In the genomic region with DNA sequence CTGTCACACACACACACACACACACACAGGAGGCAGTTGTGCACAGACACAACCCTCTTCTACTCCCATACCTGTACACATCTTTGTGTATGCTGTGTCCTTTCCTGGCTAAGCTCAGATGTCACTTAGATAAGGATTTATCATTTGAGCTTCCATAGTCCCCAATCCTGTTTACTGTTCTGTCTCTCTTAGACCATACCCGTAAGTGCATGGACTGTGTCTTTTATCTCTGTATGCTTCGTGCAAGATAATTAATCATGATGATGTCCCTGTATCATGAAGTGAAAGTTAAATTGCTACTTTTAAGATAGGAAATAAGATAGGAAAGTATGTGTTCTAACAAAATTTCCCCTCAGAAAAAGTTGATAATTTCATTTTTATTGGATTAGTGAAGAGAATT, we compare ENCODE assay signal across 1 cellular context.
TF ChIP-seq lines count a peak whose summit lies in the region.

No MANE protein-coding gene starts in this region.

TF ChIP-seq in K562, 482 proteins besides CTCF, POLR2A, EP300 and RAD21:
- TF ChIP-seq MEIS2 (IDR thresholded peaks at IDR 0.05; ENCODE audit: partially characterized antibody) = peak; percentile 64
- TF ChIP-seq, protein P1, sequence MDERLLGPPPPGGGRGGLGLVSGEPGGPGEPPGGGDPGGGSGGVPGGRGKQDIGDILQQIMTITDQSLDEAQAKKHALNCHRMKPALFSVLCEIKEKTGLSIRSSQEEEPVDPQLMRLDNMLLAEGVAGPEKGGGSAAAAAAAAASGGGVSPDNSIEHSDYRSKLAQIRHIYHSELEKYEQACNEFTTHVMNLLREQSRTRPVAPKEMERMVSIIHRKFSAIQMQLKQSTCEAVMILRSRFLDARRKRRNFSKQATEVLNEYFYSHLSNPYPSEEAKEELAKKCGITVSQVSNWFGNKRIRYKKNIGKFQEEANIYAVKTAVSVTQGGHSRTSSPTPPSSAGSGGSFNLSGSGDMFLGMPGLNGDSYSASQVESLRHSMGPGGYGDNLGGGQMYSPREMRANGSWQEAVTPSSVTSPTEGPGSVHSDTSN (CRISPR knock-in tag; IDR thresholded peaks at IDR 0.05; ENCODE audit: low read depth) = no peak
- TF ChIP-seq, protein P1 (tag; conservative IDR thresholded peaks at IDR 0.05; ENCODE audit: low read depth) = peak; percentile 49; the same call in 1 of the 2 replicates
- TF ChIP-seq MIER1 (IDR thresholded peaks at IDR 0.05; ENCODE audit: low read depth) = no peak
